ENCODE assay signal across 19 cellular contexts in genomic region chr3:135499426-135499825, GRCh38.
"Had no signal": no experiment of that assay in that cellular context is flagged by ENCODE, and none has a peak within 500 bp of the region (broad histone marks: within the 10 kb centered on the region; RNA-seq: fewer than 3 reads in every experiment).

No MANE protein-coding gene starts in this region.

- H2AFZ ChIP-seq: hepatocyte had no signal

- H3K4me2 ChIP-seq: hepatocyte had no signal

- H3K9me3 ChIP-seq: colonic mucosa, gastroesophageal sphincter, heart left ventricle, pancreas, testis, tibial artery had no signal

- H3K4me3 ChIP-seq: colonic mucosa, gastroesophageal sphincter, heart left ventricle, hepatocyte, lung, pancreas, testis, tibial artery had no signal

- H3K79me2 ChIP-seq: hepatocyte had no signal

- DNase-seq: colonic mucosa; effector CD8-positive, alpha-beta T cell; endodermal cell; foreskin keratinocyte; heart left ventricle; kidney; natural killer cell; occipital lobe; pancreas; stimulated activated CD4-positive, alpha-beta T cell treated with anti-CD3 and anti-CD28 coated beads, Interleukin-2, amount 100 ng/mL, for 24 hours; stimulated activated CD4-positive, alpha-beta T cell treated with anti-CD3 and anti-CD28 coated beads, Interleukin-4, amount 100 ng/mL, for 4 hours; stimulated activated naive CD8-positive, alpha-beta T cell treated with anti-CD3 and anti-CD28 coated beads, Interleukin-15, Interleukin-2, amounts not matched to agents 100 U/mL and 50 U/mL, for 24 hours; substantia nigra; testis; tibial artery had no signal

- H3K27ac ChIP-seq: colonic mucosa, epithelial cell of prostate, foreskin keratinocyte, gastroesophageal sphincter, heart left ventricle, hepatocyte, pancreas, testis, tibial artery had no signal

- H3K27me3 ChIP-seq: colonic mucosa, pancreas, testis had no signal

- H3K36me3 ChIP-seq: colonic mucosa, gastroesophageal sphincter, heart left ventricle, pancreas, tibial artery had no signal

- H3K4me1 ChIP-seq: colonic mucosa, foreskin keratinocyte, gastroesophageal sphincter, pancreas, tibial artery had no signal
